ENCODE assay signal across 9 cellular contexts in genomic region chr11:110362916-110363574, GRCh38.
A peak's percentile ranks its signal among the peaks of the same experiment; 100 is the strongest.
DNase-seq lines count a peak whose midpoint lies in the region; ATAC-seq, FAIRE-seq and TF ChIP-seq lines count a peak whose summit lies in the region.
"Had no signal": no experiment of that assay in that cellular context is flagged by ENCODE, and none has a peak within 500 bp of the region (broad histone marks: within the 10 kb centered on the region; RNA-seq: fewer than 3 reads in every experiment).

No MANE protein-coding gene starts in this region.

- H3K4me3 ChIP-seq in neuron (ENCODE audit: low read length) (peak overlapping the region; percentile 29), aorta (ENCODE audit: low read length in 2 of 2) (no peak overlapping the region)

- DNase-seq in GM12892 (ENCODE audit: insufficient read length) (no peak), NCI-H2081 (lab: John Stamatoyannopoulos, UW) (peak; percentile 71 to 86), dermis blood vessel endothelial cell (peak; percentile 96), NCI-H2171 treated with DMSO at 0.1 percent for 48 hours (lab: John Stamatoyannopoulos, UW) (no peak), aorta (no peak)
- DNase-seq: activated T-cell treated with anti-CD3 and anti-CD28 coated beads, Interleukin-2, amount 50 U/mL, for 1 hour had no signal

- TF ChIP-seq POLR2A in GM12892 (IDR thresholded peaks at IDR 0.05; ENCODE audit: low read depth, low read length), result no peak

- 44 to 46% methylated on average over 6 of the region's 6 CpGs for WGBS in aorta, 2 donors

- peak overlapping the region; percentile 69 for H2AFZ ChIP-seq in neuron (ENCODE audit: low read depth, low read length)

- no peaks in the 10 kb centered on the region for H3K36me3 ChIP-seq in neuron (ENCODE audit: insufficient read depth, low read length)
- H3K36me3 ChIP-seq in aorta (ENCODE audit: control insufficient read depth in 1 of 2, insufficient read depth in 2 of 2, low read length in 1 of 2), result no peaks in the 10 kb centered on the region

- ATAC-seq in HG02970 (IDR thresholded peaks at IDR 0.05; ENCODE audit: low FRiP score, unreplicated experiment), result no peak
- no peak for ATAC-seq in aorta (ENCODE audit: low FRiP score)
- no peak for ATAC-seq in HG02981 (IDR thresholded peaks at IDR 0.05; ENCODE audit: unreplicated experiment)

- no peak overlapping the region for H3K27ac ChIP-seq in aorta (ENCODE audit: low read depth in 1 of 2, low read length in 2 of 2)

- H3K4me1 ChIP-seq in neuron (ENCODE audit: insufficient read depth, low read length) (peaks cover 12% of the 10 kb centered on the region), aorta (ENCODE audit: control insufficient read depth in 1 of 2, insufficient read depth in 2 of 2, low read length in 2 of 2) (no peaks in the 10 kb centered on the region)

- peak; percentile 60 for FAIRE-seq in GM12892 (lab: Jason Lieb, UNC)

- intact Hi-C loops in aorta (cut with DNase I), result no loop called here

- no peaks in the 10 kb centered on the region for H3K27me3 ChIP-seq in neuron (ENCODE audit: insufficient read depth, low read length)
- H3K27me3 ChIP-seq in aorta (ENCODE audit: control insufficient read depth in 1 of 2, insufficient read depth in 2 of 2, low read length in 1 of 2), result no peaks in the 10 kb centered on the region

- H3K9me3 ChIP-seq in neuron (ENCODE audit: low read length) (no peaks in the 10 kb centered on the region), aorta (ENCODE audit: control insufficient read depth, low read length) (no peaks in the 10 kb centered on the region)

Comparison
In these comparisons a context has a peak if more than half of its experiments do, and no peak if none do; other contexts are left out.
1. DNase-seq: peak in NCI-H2081 (2 of 2) and dermis blood vessel endothelial cell (single experiment); none in GM12892 (single experiment), NCI-H2171 treated with DMSO at 0.1 percent for 48 hours (single experiment) and aorta (0 of 2).